In genomic region chr1:115980998-115981993, GRCh38 we compare ENCODE assay signal across 9 cellular contexts. TPM values are rescaled to one million over a fixed set of nuclear protein-coding genes. Genes with fewer than 3 reads are reported as not detected.
DNase-seq lines count a peak whose midpoint lies in the region; ATAC-seq, FAIRE-seq and TF ChIP-seq lines count a peak whose summit lies in the region.
"Had no signal": no experiment of that assay in that cellular context is flagged by ENCODE, and none has a peak within 500 bp of the region (broad histone marks: within the 10 kb centered on the region; RNA-seq: fewer than 3 reads in every experiment).

No MANE protein-coding gene starts in this region.

- TF ChIP-seq EP300 in K562 (IDR thresholded peaks at IDR 0.05; ENCODE audit: low read length) = no peak

- H3K36me3 ChIP-seq in K562 (ENCODE audit: control insufficient read depth, insufficient read depth, low read length) = no peaks in the 10 kb centered on the region

- POLR2A ChIA-PET in K562 (lab: Yijun Ruan, JAX) = interaction anchor here (0.6 kb wide), 1 partner anchor 756 kb away, joined by 3 read pairs; no protein-coding TSS in a partner anchor

- H3K27me3 Mint-ChIP-seq in stimulated activated naive B cell treated with anti-CD40 and anti-IgM and Interleukin-4, amounts not matched to agents 10 μg/mL and 1 μg/mL and 100 μg/mL, for 72 hours = peaks cover 18 to 19% of the 10 kb centered on the region in 2 donors

- peak; percentile 83 for DNase-seq in DMS 273 (lab: John Stamatoyannopoulos, UW; ENCODE audit: unreplicated experiment)
- DNase-seq in H4 (ENCODE audit: low spot score) = peak; percentile 62
- peak; percentile 36 for DNase-seq in NCI-H510A (lab: John Stamatoyannopoulos, UW)
- DNase-seq in K562 (ENCODE audit: extremely low read depth in 1 of 4, low spot score in 3 of 4) = peak; percentile 58 to 73 (median 67)
- peak; percentile 74 for DNase-seq in iPS-NIHi11 (ENCODE audit: low spot score)
- DNase-seq in stimulated activated naive B cell treated with anti-CD40 and anti-IgM and Interleukin-4, amounts not matched to agents 10 μg/mL and 1 μg/mL and 100 μg/mL, for 72 hours = no peak

- 0% methylated on average over 3 of the region's 3 CpGs for WGBS in K562 (ENCODE audit: insufficient coverage, low coverage, missing lambda C conversion rate)

- CTCF ChIA-PET in K562 (lab: Yijun Ruan, JAX; ENCODE audit: low intra/inter-chr PET ratio) = interaction anchor here (2.4 kb wide), 1 partner anchor 174 kb away, joined by 15 read pairs; no protein-coding TSS in a partner anchor

- intact Hi-C loops in K562 (cut with micrococcal nuclease) = loop anchor here (1.0 to 10.0 kb wide), 4 partner anchors 96 to 373 kb away; no protein-coding TSS in a partner anchor

- no peak for TF ChIP-seq POLR2A in K562 (conservative IDR thresholded peaks at IDR 0.05)

- ATAC-seq in K562 (peak; percentile 84), HG03520 (IDR thresholded peaks at IDR 0.05; ENCODE audit: unreplicated experiment) (no peak), HG03108 (IDR thresholded peaks at IDR 0.05; ENCODE audit: unreplicated experiment) (no peak)
- peak; percentile 23 to 25 for ATAC-seq in stimulated activated naive B cell treated with anti-CD40 and anti-IgM and Interleukin-4, amounts not matched to agents 10 μg/mL and 1 μg/mL and 100 μg/mL, for 72 hours (replicated peaks)

- no TSS peak for BruUV-seq in K562 (replicated peaks; lab: Mats Ljungman, UMichigan)

- H3K4me2 ChIP-seq in K562 (ENCODE audit: insufficient read depth, low read length) = no peak overlapping the region

- peak; percentile 80 to 91 (median 81) for TF ChIP-seq CTCF in K562 (IDR thresholded peaks at IDR 0.05 in 2 of 3, conservative IDR thresholded peaks at IDR 0.05 in 1 of 3; ENCODE audit: insufficient read depth in 2 of 3, low read depth in 1 of 3, low read length in 3 of 3)

- no peak overlapping the region for H3K4me3 ChIP-seq in K562

- H3K36me3 Mint-ChIP-seq in stimulated activated naive B cell treated with anti-CD40 and anti-IgM and Interleukin-4, amounts not matched to agents 10 μg/mL and 1 μg/mL and 100 μg/mL, for 72 hours = no peaks in the 10 kb centered on the region

- H3K27me3 ChIP-seq in K562 (ENCODE audit: control insufficient read depth in 2 of 2, insufficient read depth in 2 of 2, low read length in 2 of 2) = peaks cover 8 to 12% of the 10 kb centered on the region in 2 experiments; a peak in 4 of 5 replicates

- H3K4me1 Mint-ChIP-seq in stimulated activated naive B cell treated with anti-CD40 and anti-IgM and Interleukin-4, amounts not matched to agents 10 μg/mL and 1 μg/mL and 100 μg/mL, for 72 hours = peaks cover 9 to 13% of the 10 kb centered on the region in 2 donors

- H3K27ac ChIP-seq in K562 (ENCODE audit: extremely low read depth, low read depth, low read length) = no peak overlapping the region

- no peaks in the 10 kb centered on the region for H3K9me3 ChIP-seq in K562 (replicated peaks; ENCODE audit: control insufficient read depth, insufficient read depth, low read depth, low read length)

- FAIRE-seq in K562 (lab: Jason Lieb, UNC) = peak; percentile 89

- H3K27ac Mint-ChIP-seq in stimulated activated naive B cell treated with anti-CD40 and anti-IgM and Interleukin-4, amounts not matched to agents 10 μg/mL and 1 μg/mL and 100 μg/mL, for 72 hours = peak overlapping the region; percentile 43
- H3K27ac Mint-ChIP-seq: T-helper 1 cell treated with Interleukin-12 subunit alpha and Interleukin-12 subunit beta and Interleukin-4 antibody, amounts not matched to agents 30 μg/mL and 1 μg/mL, for 36 hours had no signal

- H3K9me1 ChIP-seq in K562 (ENCODE audit: control insufficient read depth, insufficient read depth, low read length) = no peaks in the 10 kb centered on the region

- no peaks in the 10 kb centered on the region for H3K79me2 ChIP-seq in K562 (ENCODE audit: control insufficient read depth, insufficient read depth, low read length)

- no peaks in the 10 kb centered on the region for H4K20me1 ChIP-seq in K562 (replicated peaks; ENCODE audit: control insufficient read depth, insufficient read depth, low read length)

- H3K9me3 Mint-ChIP-seq in stimulated activated naive B cell treated with anti-CD40 and anti-IgM and Interleukin-4, amounts not matched to agents 10 μg/mL and 1 μg/mL and 100 μg/mL, for 72 hours = no peaks in the 10 kb centered on the region
- H3K9me3 Mint-ChIP-seq: T-helper 1 cell treated with Interleukin-12 subunit alpha and Interleukin-12 subunit beta and Interleukin-4 antibody, amounts not matched to agents 30 μg/mL and 1 μg/mL, for 36 hours had no signal

- in situ Hi-C loops in K562 (cut with MboI) = loop anchor here (5.0 kb wide), 2 partner anchors 174 to 374 kb away; no protein-coding TSS in a partner anchor

- H2AFZ ChIP-seq in K562 (ENCODE audit: low read depth, low read length) = no peak overlapping the region

- peak; percentile 89 for TF ChIP-seq RAD21 in K562 (CRISPR knock-in tag; conservative IDR thresholded peaks at IDR 0.05 in 1 of 2, IDR thresholded peaks at IDR 0.05 in 1 of 2)

- H3K4me1 ChIP-seq in K562 (replicated peaks in 1 of 2; ENCODE audit: control insufficient read depth in 2 of 2, insufficient read depth in 2 of 2, low read length in 2 of 2) = peaks cover 0 to 6% of the 10 kb centered on the region in 2 experiments; a peak in 2 of 5 replicates

- H3K9ac ChIP-seq in K562 (ENCODE audit: insufficient read depth in 1 of 2, low read depth in 2 of 2, low read length in 2 of 2) = no peak overlapping the region

- no peak overlapping the region for H3K4me3 Mint-ChIP-seq in stimulated activated naive B cell treated with anti-CD40 and anti-IgM and Interleukin-4, amounts not matched to agents 10 μg/mL and 1 μg/mL and 100 μg/mL, for 72 hours
- H3K4me3 Mint-ChIP-seq: T-helper 1 cell treated with Interleukin-12 subunit alpha and Interleukin-12 subunit beta and Interleukin-4 antibody, amounts not matched to agents 30 μg/mL and 1 μg/mL, for 36 hours had no signal

TF ChIP-seq in K562, 482 proteins besides CTCF, POLR2A, EP300 and RAD21 (continues in another document):
- TF ChIP-seq PURB (CRISPR knock-in tag; IDR thresholded peaks at IDR 0.05; ENCODE audit: low read depth) (no peak), ZFX (CRISPR knock-in tag; IDR thresholded peaks at IDR 0.05) (no peak), ZBTB43 (CRISPR knock-in tag; IDR thresholded peaks at IDR 0.05) (no peak), ZMIZ1 (IDR thresholded peaks at IDR 0.05; ENCODE audit: low read depth in 2 of 2, low read length in 2 of 2) (no peak), RHOXF2B (CRISPR knock-in tag; conservative IDR thresholded peaks at IDR 0.05) (no peak), GTF2E2 (tag; IDR thresholded peaks at IDR 0.05) (0 out of 2 replicates have a peak, but pooled peaks have one; percentile 37)

RNA-seq across cellular contexts. Expression of gene SLC22A15, which starts 5.0 kb away (rescaled TPM):
- total RNA-seq in H4 (2014; rRNA removed; shearing (Covaris generic)) = 0.60 and 1.1 TPM in 2 replicates
- total RNA-seq in K562 (2011; cell fraction: chromatin; rRNA removed; ENCODE audit: low replicate concordance) = 0.37 and 0.49 TPM in 2 replicates
- total RNA-seq in K562 (2011; cell fraction: nucleolus; rRNA removed) = 0.26 and 0.67 TPM in 2 replicates
- total RNA-seq in K562 (2011; cell fraction: nucleoplasm; rRNA removed) = 0.38 and 1.1 TPM in 2 replicates
- 0.36 and 1.5 TPM in 2 replicates for total RNA-seq in K562 (2014; rRNA removed)
- total RNA-seq in K562 (2014; rRNA removed; fragmentation: Illumina TruSeq; extraction: Trizol) = 1.2 and 2.3 TPM in 2 replicates
- 2.1 and 2.3 TPM in 2 replicates for total RNA-seq in K562 (2015; rRNA removed; fragmentation: Illumina TruSeq; extraction: Trizol)
- total RNA-seq in K562 (2021) = 2.4 and 2.7 TPM in 2 replicates
- polyA plus RNA-seq in K562 (2011; rRNA removed) = 0.24 and 0.35 TPM in 2 replicates
- polyA plus RNA-seq in K562 (2011; cell fraction: cytosol; rRNA removed) = 0.06 and 0.16 TPM in 2 replicates
- 0.88 and 2.0 TPM in 2 replicates for polyA plus RNA-seq in K562 (2011; cell fraction: nucleus; rRNA removed)
- 1.7 and 26.4 TPM in 2 replicates for polyA plus RNA-seq in K562 (2012)
- 1.4 and 1.7 TPM in 2 replicates for polyA plus RNA-seq in K562 (2014; fragmentation: Illumina TruSeq; extraction: Trizol)
- under 1 TPM; 0.35 to 0.52 TPM for polyA plus RNA-seq in K562 (2014; fragmentation: Nextera tagmentation; extraction: Ambion mirVana)
- 1.00 and 2.7 TPM in 2 replicates for polyA plus RNA-seq in K562 (2014; rRNA removed)
- 0.11 and 0.84 TPM in 2 replicates for polyA minus RNA-seq in K562 (2011; rRNA and poly(A)+ RNA removed)
- 0.19 TPM in 1 of 2 replicates, not detected in the other for polyA minus RNA-seq in K562 (2011; cell fraction: cytosol; rRNA and poly(A)+ RNA removed)
- polyA minus RNA-seq in K562 (2011; cell fraction: nucleus; rRNA and poly(A)+ RNA removed) = 0.27 and 0.67 TPM in 2 replicates

Comparison
In these comparisons a context has a peak if more than half of its experiments do, and no peak if none do; other contexts are left out.
1. ATAC-seq: peak in K562 (single experiment) and stimulated activated naive B cell treated with anti-CD40 and anti-IgM and Interleukin-4, amounts not matched to agents 10 μg/mL and 1 μg/mL and 100 μg/mL, for 72 hours (2 of 2); none in HG03520 (single experiment) and HG03108 (single experiment).